ENCODE assay signal across 7 cellular contexts in genomic region chr10:86411281-86411841, GRCh38. TPM values are rescaled to one million over a fixed set of nuclear protein-coding genes. Genes with fewer than 3 reads are reported as not detected.
DNase-seq lines count a peak whose midpoint lies in the region; ATAC-seq and TF ChIP-seq lines count a peak whose summit lies in the region.

No MANE protein-coding gene starts in this region.

- H3K4me3 ChIP-seq in duodenal mucosa (ENCODE audit: low read depth in 1 of 2, low read length in 2 of 2) (no peak overlapping the region), PC-9 (no peak overlapping the region)

- TF ChIP-seq CTCF in PC-9 (conservative IDR thresholded peaks at IDR 0.05), result no peak

- intact Hi-C loops in PC-9 (cut with micrococcal nuclease; ENCODE audit: unreplicated experiment), result no loop called here

- H4K20me1 ChIP-seq in PC-9 (ENCODE audit: insufficient read depth), result no peaks in the 10 kb centered on the region

- H3K36me3 ChIP-seq in duodenal mucosa (ENCODE audit: control insufficient read depth in 1 of 2, insufficient read depth in 2 of 2, low read length in 2 of 2) (no peaks in the 10 kb centered on the region), PC-9 (ENCODE audit: low read depth) (no peaks in the 10 kb centered on the region)

- CTCF ChIA-PET in PC-9 (lab: Charles Lee), result interaction anchor here (0.6 kb wide), 1 partner anchor 386 kb away, joined by 6 read pairs; no protein-coding TSS in a partner anchor

- POLR2A ChIA-PET in PC-9 (lab: Charles Lee; ENCODE audit: unreplicated experiment), result no interaction called here

- BruUV-seq in PC-9 (replicated peaks; lab: Mats Ljungman, UMichigan), result no TSS peak

- no peak overlapping the region for H2AFZ ChIP-seq in PC-9

- TF ChIP-seq POLR2A in GM18505 (IDR thresholded peaks at IDR 0.05; ENCODE audit: borderline replicate concordance, extremely low read depth, insufficient read depth, insufficient read length) (peak; percentile 41), Raji (IDR thresholded peaks at IDR 0.05; ENCODE audit: insufficient read depth, low read depth, low read length) (peak; percentile 63)

- no peaks in the 10 kb centered on the region for H3F3A ChIP-seq in PC-9 (ENCODE audit: insufficient read depth, low read depth)

- H3K9me3 ChIP-seq in duodenal mucosa (ENCODE audit: control insufficient read depth in 1 of 2, low read length in 2 of 2) (peaks cover 0 to 5% of the 10 kb centered on the region in 2 donors), PC-9 (ENCODE audit: insufficient read depth, low read depth) (no peaks in the 10 kb centered on the region)

- H3K27ac ChIP-seq in duodenal mucosa (ENCODE audit: low read depth, low read length) (peak overlapping the region; percentile 65), PC-9 (no peak overlapping the region)

- peak overlapping the region; percentile 10 to 27 for H3K9ac ChIP-seq in duodenal mucosa (ENCODE audit: low read depth in 1 of 2, low read length in 2 of 2)

- peak; percentile 85 for DNase-seq in non-pigmented ciliary epithelial cell (ENCODE audit: low read depth)
- no peak for DNase-seq in PC-9
- no peak for DNase-seq in cerebellar cortex (ENCODE audit: low spot score)

- peaks cover 33 to 38% of the 10 kb centered on the region in 2 donors for H3K4me1 ChIP-seq in duodenal mucosa (ENCODE audit: control insufficient read depth in 1 of 2, insufficient read depth in 2 of 2, low read length in 2 of 2)
- H3K4me1 ChIP-seq in PC-9 (replicated peaks; ENCODE audit: insufficient read depth), result no peaks in the 10 kb centered on the region

- H3K9me2 ChIP-seq in PC-9 (ENCODE audit: insufficient read depth), result no peaks in the 10 kb centered on the region

- no peak overlapping the region for H3K4me2 ChIP-seq in PC-9

- H3K27me3 ChIP-seq in duodenal mucosa (ENCODE audit: control insufficient read depth in 1 of 2, insufficient read depth in 2 of 2, low read length in 2 of 2), result no peaks in the 10 kb centered on the region
- no peaks in the 10 kb centered on the region for H3K27me3 ChIP-seq in PC-9 (ENCODE audit: insufficient read depth, low read depth)

- H3K79me2 ChIP-seq in PC-9 (ENCODE audit: low read depth), result no peaks in the 10 kb centered on the region

- ATAC-seq in GM18505 (IDR thresholded peaks at IDR 0.05; ENCODE audit: unreplicated experiment) (peak; percentile 34), HG02610 (IDR thresholded peaks at IDR 0.05; ENCODE audit: unreplicated experiment) (peak; percentile 57)

RNA-seq across cellular contexts. Expression of gene GRID1, which starts 44.8 kb away (rescaled TPM):
- total RNA-seq in PC-9 (2021), result not detected in 2 replicates
